ENCODE assay signal across 29 cellular contexts in genomic region chr4:7146764-7147071, GRCh38. TPM values are rescaled to one million over a fixed set of nuclear protein-coding genes. Genes with fewer than 3 reads are reported as not detected.
"Had no signal": no experiment of that assay in that cellular context is flagged by ENCODE, and none has a peak within 500 bp of the region (broad histone marks: within the 10 kb centered on the region; RNA-seq: fewer than 3 reads in every experiment).

No MANE protein-coding gene starts in this region.

- H3K27ac ChIP-seq: left lung, lower lobe of right lung, pancreas, prostate gland, skin epidermis, suprapubic skin, thoracic aorta, tibial nerve, upper lobe of left lung, vagina had no signal

- H3K4me1 Mint-ChIP-seq: immature natural killer cell; naive thymus-derived CD4-positive, alpha-beta T cell; stimulated activated effector memory CD8-positive, alpha-beta T cell treated with anti-CD3 and anti-CD28 coated beads, Interleukin-12 subunit alpha, Interleukin-12 subunit beta, amount 100 ng/mL, for 72 hours had no signal

- H3K36me3 ChIP-seq: left lung, lower lobe of right lung, pancreas, prostate gland, suprapubic skin, thoracic aorta, tibial nerve, upper lobe of left lung, vagina had no signal

- H3K4me1 ChIP-seq: left lung, lower lobe of right lung, pancreas, prostate gland, upper lobe of left lung, vagina had no signal

- H3K4me3 ChIP-seq: left lung, lower lobe of right lung, mucosa of descending colon, pancreas, prostate gland, skin epidermis, suprapubic skin, thoracic aorta, tibial nerve, upper lobe of left lung, vagina had no signal

- H3K27ac Mint-ChIP-seq: immature natural killer cell; naive thymus-derived CD4-positive, alpha-beta T cell; natural killer cell treated with Interleukin-12 subunit alpha and Interleukin-12 subunit beta and Interleukin-15 and Interleukin-18, amount 100 ng/mL, for 72 hours; stimulated activated effector memory CD8-positive, alpha-beta T cell treated with anti-CD3 and anti-CD28 coated beads, Interleukin-12 subunit alpha, Interleukin-12 subunit beta, amount 100 ng/mL, for 72 hours; stimulated activated naive CD8-positive, alpha-beta T cell treated with anti-CD3 and anti-CD28 coated beads, Interleukin-15, Interleukin-2, amounts not matched to agents 100 ng/mL and 50 ng/mL, for 24 hours had no signal

- H3K9me3 ChIP-seq: left lung, lower lobe of right lung, mucosa of descending colon, pancreas, prostate gland, suprapubic skin, thoracic aorta, tibial nerve, upper lobe of left lung, vagina had no signal

- H3K9me3 Mint-ChIP-seq: immature natural killer cell; naive thymus-derived CD4-positive, alpha-beta T cell; natural killer cell treated with Interleukin-12 subunit alpha and Interleukin-12 subunit beta and Interleukin-15 and Interleukin-18, amount 100 ng/mL, for 72 hours; stimulated activated effector memory CD8-positive, alpha-beta T cell treated with anti-CD3 and anti-CD28 coated beads, Interleukin-12 subunit alpha, Interleukin-12 subunit beta, amount 100 ng/mL, for 72 hours; stimulated activated naive CD8-positive, alpha-beta T cell treated with anti-CD3 and anti-CD28 coated beads, Interleukin-15, Interleukin-2, amounts not matched to agents 100 ng/mL and 50 ng/mL, for 24 hours had no signal

- ATAC-seq: left colon; left lung; lower lobe of right lung; mucosa of descending colon; naive thymus-derived CD4-positive, alpha-beta T cell; natural killer cell treated with Interleukin-12 subunit alpha and Interleukin-12 subunit beta and Interleukin-15 and Interleukin-18, amount 100 ng/mL, for 72 hours; pancreas; right cardiac atrium; sciatic nerve; stimulated activated effector memory CD8-positive, alpha-beta T cell treated with anti-CD3 and anti-CD28 coated beads, Interleukin-12 subunit alpha, Interleukin-12 subunit beta, amount 100 ng/mL, for 72 hours had no signal

- H3K4me3 Mint-ChIP-seq: immature natural killer cell; naive thymus-derived CD4-positive, alpha-beta T cell; natural killer cell treated with Interleukin-12 subunit alpha and Interleukin-12 subunit beta and Interleukin-15 and Interleukin-18, amount 100 ng/mL, for 72 hours; stimulated activated effector memory CD8-positive, alpha-beta T cell treated with anti-CD3 and anti-CD28 coated beads, Interleukin-12 subunit alpha, Interleukin-12 subunit beta, amount 100 ng/mL, for 72 hours; stimulated activated naive CD8-positive, alpha-beta T cell treated with anti-CD3 and anti-CD28 coated beads, Interleukin-15, Interleukin-2, amounts not matched to agents 100 ng/mL and 50 ng/mL, for 24 hours had no signal

- DNase-seq: head of caudate nucleus; hypothalamus; immature natural killer cell; kidney; left colon; left lung; lower lobe of right lung; mammary epithelial cell; mesendoderm; midbrain; mucosa of descending colon; naive thymus-derived CD4-positive, alpha-beta T cell; nucleus accumbens; pancreas; retina; stimulated activated CD4-positive, alpha-beta T cell treated with anti-CD3 and anti-CD28 coated beads, Interleukin-4, amount 100 ng/mL, for 24 hours; stimulated activated naive CD4-positive, alpha-beta T cell; upper lobe of left lung had no signal

- H3K27me3 ChIP-seq: pancreas, tibial nerve, upper lobe of left lung, vagina had no signal

- H3K36me3 Mint-ChIP-seq: immature natural killer cell; naive thymus-derived CD4-positive, alpha-beta T cell; natural killer cell treated with Interleukin-12 subunit alpha and Interleukin-12 subunit beta and Interleukin-15 and Interleukin-18, amount 100 ng/mL, for 72 hours; stimulated activated effector memory CD8-positive, alpha-beta T cell treated with anti-CD3 and anti-CD28 coated beads, Interleukin-12 subunit alpha, Interleukin-12 subunit beta, amount 100 ng/mL, for 72 hours had no signal

RNA-seq across cellular contexts. Expression of gene SORCS2, which starts 45.6 kb away (rescaled TPM):
- polyA plus RNA-seq: naive thymus-derived CD4-positive, alpha-beta T cell had no signal
